8 cellular contexts compared by ENCODE assay signal in genomic region chr12:62006076-62006732, GRCh38.
DNase-seq lines count a peak whose midpoint lies in the region; ATAC-seq and TF ChIP-seq lines count a peak whose summit lies in the region.

No MANE protein-coding gene starts in this region.

- no peaks in the 10 kb centered on the region for H3K36me3 Mint-ChIP-seq in activated T-cell treated with anti-CD3 and anti-CD28 coated beads, Interleukin-2, amount 50 U/mL, for 4 hours (ENCODE audit: insufficient read depth)
- no peaks in the 10 kb centered on the region for H3K36me3 Mint-ChIP-seq in activated CD8-positive, alpha-beta T cell treated with anti-CD3 and anti-CD28 coated beads for 36 hours (ENCODE audit: low read depth)
- H3K36me3 Mint-ChIP-seq in type B pancreatic cell = no peaks in the 10 kb centered on the region
- H3K36me3 Mint-ChIP-seq in activated CD8-positive, alpha-beta memory T cell treated with anti-CD3 and anti-CD28 coated beads, Interleukin-2, amount 10 ng/mL, durations not matched to agents 7 days and 5 days = no peaks in the 10 kb centered on the region

- peak; percentile 74 for TF ChIP-seq CTCF in activated CD8-positive, alpha-beta T cell treated with anti-CD3 and anti-CD28 coated beads for 36 hours (IDR thresholded peaks at IDR 0.05)
- TF ChIP-seq CTCF in type B pancreatic cell (conservative IDR thresholded peaks at IDR 0.05) = peak; percentile 91

- H3K9me3 Mint-ChIP-seq in activated T-cell treated with anti-CD3 and anti-CD28 coated beads, Interleukin-2, amount 50 U/mL, for 4 hours = no peaks in the 10 kb centered on the region
- H3K9me3 Mint-ChIP-seq in activated CD8-positive, alpha-beta T cell treated with anti-CD3 and anti-CD28 coated beads for 36 hours = no peaks in the 10 kb centered on the region
- no peaks in the 10 kb centered on the region for H3K9me3 Mint-ChIP-seq in type B pancreatic cell
- no peaks in the 10 kb centered on the region for H3K9me3 Mint-ChIP-seq in activated CD8-positive, alpha-beta memory T cell treated with anti-CD3 and anti-CD28 coated beads, Interleukin-2, amount 10 ng/mL, durations not matched to agents 7 days and 5 days (ENCODE audit: low read depth)

- no peak overlapping the region for H3K27ac Mint-ChIP-seq in activated CD8-positive, alpha-beta T cell treated with anti-CD3 and anti-CD28 coated beads for 36 hours
- H3K27ac Mint-ChIP-seq in type B pancreatic cell = no peak overlapping the region
- no peak overlapping the region for H3K27ac Mint-ChIP-seq in activated CD8-positive, alpha-beta memory T cell treated with anti-CD3 and anti-CD28 coated beads, Interleukin-2, amount 10 ng/mL, durations not matched to agents 7 days and 5 days

- DNase-seq in activated T-cell treated with anti-CD3 and anti-CD28 coated beads for 4 hours = peak; percentile 2
- no peak for DNase-seq in activated T-cell treated with anti-CD3 and anti-CD28 coated beads, Interleukin-2, amount 50 U/mL, for 4 hours
- DNase-seq in LoVo (ENCODE audit: low spot score) = peak; percentile 52
- peak; percentile 27 for DNase-seq in activated CD8-positive, alpha-beta T cell treated with anti-CD3 and anti-CD28 coated beads for 36 hours
- peak; percentile 5 for DNase-seq in iPS DF 19.7 (ENCODE audit: low read depth, low spot score)
- no peak for DNase-seq in type B pancreatic cell (ENCODE audit: extremely low spot score, unreplicated experiment)
- no peak for DNase-seq in activated CD8-positive, alpha-beta memory T cell treated with anti-CD3 and anti-CD28 coated beads, Interleukin-2, amount 10 ng/mL, durations not matched to agents 7 days and 5 days

- H3K27me3 Mint-ChIP-seq in activated T-cell treated with anti-CD3 and anti-CD28 coated beads, Interleukin-2, amount 50 U/mL, for 4 hours (ENCODE audit: low read depth) = peaks cover 2% of the 10 kb centered on the region
- peaks cover 1% of the 10 kb centered on the region for H3K27me3 Mint-ChIP-seq in activated CD8-positive, alpha-beta T cell treated with anti-CD3 and anti-CD28 coated beads for 36 hours
- H3K27me3 Mint-ChIP-seq in type B pancreatic cell = peaks cover 4% of the 10 kb centered on the region
- H3K27me3 Mint-ChIP-seq in activated CD8-positive, alpha-beta memory T cell treated with anti-CD3 and anti-CD28 coated beads, Interleukin-2, amount 10 ng/mL, durations not matched to agents 7 days and 5 days = peaks cover 3% of the 10 kb centered on the region

- H3K4me3 Mint-ChIP-seq in activated T-cell treated with anti-CD3 and anti-CD28 coated beads, Interleukin-2, amount 50 U/mL, for 4 hours = no peak overlapping the region
- H3K4me3 Mint-ChIP-seq in activated CD8-positive, alpha-beta T cell treated with anti-CD3 and anti-CD28 coated beads for 36 hours = no peak overlapping the region
- no peak overlapping the region for H3K4me3 Mint-ChIP-seq in type B pancreatic cell
- H3K4me3 Mint-ChIP-seq in activated CD8-positive, alpha-beta memory T cell treated with anti-CD3 and anti-CD28 coated beads, Interleukin-2, amount 10 ng/mL, durations not matched to agents 7 days and 5 days = no peak overlapping the region

- POLR2A ChIA-PET in activated CD8-positive, alpha-beta T cell treated with anti-CD3 and anti-CD28 coated beads for 36 hours (lab: Charles Lee) = no interaction called here

- H3K4me1 Mint-ChIP-seq in activated T-cell treated with anti-CD3 and anti-CD28 coated beads, Interleukin-2, amount 50 U/mL, for 4 hours (ENCODE audit: low read depth) = no peaks in the 10 kb centered on the region
- no peaks in the 10 kb centered on the region for H3K4me1 Mint-ChIP-seq in activated CD8-positive, alpha-beta T cell treated with anti-CD3 and anti-CD28 coated beads for 36 hours (ENCODE audit: low read depth)
- no peaks in the 10 kb centered on the region for H3K4me1 Mint-ChIP-seq in type B pancreatic cell (ENCODE audit: unreplicated experiment)
- H3K4me1 Mint-ChIP-seq in activated CD8-positive, alpha-beta memory T cell treated with anti-CD3 and anti-CD28 coated beads, Interleukin-2, amount 10 ng/mL, durations not matched to agents 7 days and 5 days = no peaks in the 10 kb centered on the region

- no peak for ATAC-seq in activated T-cell treated with anti-CD3 and anti-CD28 coated beads, Interleukin-2, amount 50 U/mL, for 4 hours
- ATAC-seq in GM21390 (IDR thresholded peaks at IDR 0.05; ENCODE audit: unreplicated experiment) = peak; percentile 73
- no peak for ATAC-seq in activated CD8-positive, alpha-beta T cell treated with anti-CD3 and anti-CD28 coated beads for 36 hours
- no peak for ATAC-seq in activated CD8-positive, alpha-beta memory T cell treated with anti-CD3 and anti-CD28 coated beads, Interleukin-2, amount 10 ng/mL, durations not matched to agents 7 days and 5 days

- CTCF ChIA-PET in activated CD8-positive, alpha-beta T cell treated with anti-CD3 and anti-CD28 coated beads for 36 hours (lab: Charles Lee) = interaction anchor here (0.8 to 1.1 kb wide), 2 partner anchors 9 to 151 kb away, joined by 3 to 4 read pairs; no protein-coding TSS in a partner anchor
- CTCF ChIA-PET in activated CD8-positive, alpha-beta memory T cell treated with anti-CD3 and anti-CD28 coated beads, Interleukin-2, amount 10 ng/mL, durations not matched to agents 7 days and 5 days (lab: Charles Lee) = no interaction called here

- intact Hi-C loops in activated CD8-positive, alpha-beta T cell treated with anti-CD3 and anti-CD28 coated beads for 36 hours (cut with micrococcal nuclease) = no loop called here

Comparison
In these comparisons a context has a peak if more than half of its experiments do, and no peak if none do; other contexts are left out.
1. DNase-seq: peak in activated T-cell treated with anti-CD3 and anti-CD28 coated beads for 4 hours (single experiment), LoVo (single experiment), activated CD8-positive, alpha-beta T cell treated with anti-CD3 and anti-CD28 coated beads for 36 hours (single experiment) and iPS DF 19.7 (single experiment); none in activated T-cell treated with anti-CD3 and anti-CD28 coated beads, Interleukin-2, amount 50 U/mL, for 4 hours (single experiment), type B pancreatic cell (single experiment) and activated CD8-positive, alpha-beta memory T cell treated with anti-CD3 and anti-CD28 coated beads, Interleukin-2, amount 10 ng/mL, durations not matched to agents 7 days and 5 days (single experiment).